ENCODE assay signal across 23 cellular contexts in genomic region chr1:233482388-233482787, GRCh38.
"Had no signal": no experiment of that assay in that cellular context is flagged by ENCODE, and none has a peak within 500 bp of the region (broad histone marks: within the 10 kb centered on the region; RNA-seq: fewer than 3 reads in every experiment).

No MANE protein-coding gene starts in this region.

- H3K9me3 ChIP-seq: esophagus squamous epithelium, gastrocnemius medialis, heart right ventricle, left ventricle myocardium inferior, lower lobe of right lung, mucosa of descending colon had no signal

- H3K27ac Mint-ChIP-seq: mesothelial cell of epicardium, naive B cell had no signal

- FAIRE-seq: endothelial cell of umbilical vein, islet of Langerhans, keratinocyte had no signal

- DNase-seq: dermis blood vessel endothelial cell; dorsolateral prefrontal cortex; effector CD4-positive, alpha-beta T cell; effector memory CD4-positive, alpha-beta T cell; esophagus squamous epithelium; foreskin fibroblast; foreskin melanocyte; gastrocnemius medialis; glutamatergic neuron; head of caudate nucleus; heart right ventricle; hippocampal formation; left cardiac atrium; left ventricle myocardium inferior; lower lobe of right lung; mesenchymal stem cell; mucosa of descending colon; naive B cell had no signal

- ATAC-seq: gastrocnemius medialis, heart right ventricle, left cardiac atrium, lower lobe of right lung, mucosa of descending colon had no signal

- H3K4me3 Mint-ChIP-seq: mesothelial cell of epicardium, naive B cell had no signal

- H3K4me1 Mint-ChIP-seq: mesothelial cell of epicardium, naive B cell had no signal

- H3K27me3 ChIP-seq: dorsolateral prefrontal cortex, esophagus squamous epithelium, gastrocnemius medialis had no signal

- H3K4me1 ChIP-seq: gastrocnemius medialis, heart right ventricle, left ventricle myocardium inferior, lower lobe of right lung had no signal

- H3K27ac ChIP-seq: coronary artery, dorsolateral prefrontal cortex, esophagus squamous epithelium, gastrocnemius medialis, heart right ventricle, left ventricle myocardium inferior, lower lobe of right lung had no signal

- H3K4me3 ChIP-seq: coronary artery, dorsolateral prefrontal cortex, esophagus squamous epithelium, gastrocnemius medialis, heart right ventricle, left ventricle myocardium inferior, lower lobe of right lung, mucosa of descending colon had no signal

- H3K36me3 Mint-ChIP-seq: mesothelial cell of epicardium, naive B cell had no signal

- H3K36me3 ChIP-seq: esophagus squamous epithelium, gastrocnemius medialis, heart right ventricle, left ventricle myocardium inferior, lower lobe of right lung had no signal

- H3K9me3 Mint-ChIP-seq: mesothelial cell of epicardium had no signal
